10 cellular contexts compared by ENCODE assay signal in genomic region chr3:46442591-46443530, GRCh38. TPM values are rescaled to one million over a fixed set of nuclear protein-coding genes. Genes with fewer than 3 reads are reported as not detected.
DNase-seq lines count a peak whose midpoint lies in the region; ATAC-seq, FAIRE-seq and TF ChIP-seq lines count a peak whose summit lies in the region.
"Had no signal": no experiment of that assay in that cellular context is flagged by ENCODE, and none has a peak within 500 bp of the region (broad histone marks: within the 10 kb centered on the region; RNA-seq: fewer than 3 reads in every experiment).

No MANE protein-coding gene starts in this region.

- no peaks in the 10 kb centered on the region for H3K36me3 ChIP-seq in bronchial epithelial cell (ENCODE audit: control insufficient read depth, insufficient read depth, low read length)

- no peak overlapping the region for H3K4me3 ChIP-seq in bronchial epithelial cell (ENCODE audit: low read depth, low read length)

- peaks cover 2% of the 10 kb centered on the region for H3K27me3 Mint-ChIP-seq in nephron progenitor cell (ENCODE audit: low read depth, poor library complexity)

- H3K36me3 Mint-ChIP-seq in nephron progenitor cell (ENCODE audit: low read depth) = no peaks in the 10 kb centered on the region

- no peaks in the 10 kb centered on the region for H3K4me1 Mint-ChIP-seq in nephron progenitor cell

- H3K27ac Mint-ChIP-seq in nephron progenitor cell = no peak overlapping the region

- H3K4me3 Mint-ChIP-seq in nephron progenitor cell = no peak overlapping the region

- no peak for TF ChIP-seq CTCF in bronchial epithelial cell (IDR thresholded peaks at IDR 0.05; ENCODE audit: insufficient read depth, low read length, severe bottlenecking)
- peak; percentile 48 for TF ChIP-seq CTCF in nephron progenitor cell (IDR thresholded peaks at IDR 0.05)
- no peak for TF ChIP-seq CTCF in omental fat pad (IDR thresholded peaks at IDR 0.05)

- no peak for ATAC-seq in omental fat pad (ENCODE audit: low FRiP score)
- ATAC-seq: HCT116 had no signal

- FAIRE-seq in bronchial epithelial cell (lab: Jason Lieb, UNC) = peak; percentile 77
- FAIRE-seq: A204.1 had no signal

- no peaks in the 10 kb centered on the region for H3K9me3 Mint-ChIP-seq in nephron progenitor cell

- DNase-seq in NCI-H1694 (lab: John Stamatoyannopoulos, UW) = peak; percentile 27
- no peak for DNase-seq in NCI-H1694 treated with DMSO at 0.1 percent for 48 hours (lab: John Stamatoyannopoulos, UW)
- DNase-seq in NCI-H510A treated with DMSO at 0.1 percent for 48 hours (lab: John Stamatoyannopoulos, UW) = peak; percentile 34
- DNase-seq in bronchial epithelial cell (ENCODE audit: low read depth) = no peak
- peak; percentile 31 for DNase-seq in nephron progenitor cell
- DNase-seq in retina = no peak
- DNase-seq in DMS 273 treated with DMSO at 0.1 percent for 48 hours (lab: John Stamatoyannopoulos, UW) = no peak
- no peak for DNase-seq in omental fat pad (ENCODE audit: low spot score)

- peaks cover 4% of the 10 kb centered on the region for H3K27me3 ChIP-seq in bronchial epithelial cell (ENCODE audit: control insufficient read depth, insufficient read depth, low read length)

RNA-seq across cellular contexts. Expression of gene LTF, which starts 21.8 kb away (rescaled TPM):
- under 0.01 TPM in 1 of 2 replicates, not detected in the other for total RNA-seq in bronchial epithelial cell
- total RNA-seq in omental fat pad = 1 to 10 TPM; 3.0 to 9.6 (median 6.9) TPM

RNA-seq across cellular contexts. Expression of gene CCRL2, which starts 35.8 kb away (rescaled TPM):
- total RNA-seq in bronchial epithelial cell (0.13 and 0.26 TPM in 2 replicates), omental fat pad (10 to 100 TPM in 3 of 4 donors, 1 to 10 TPM in 1; 6.8 to 17.8 (median 12.8) TPM)

RNA-seq across cellular contexts. Expression of gene RTP3, which starts 54.9 kb away (rescaled TPM):
- total RNA-seq in bronchial epithelial cell (not detected in 2 replicates), omental fat pad (not detected)

Comparison
In these comparisons a context has a peak if more than half of its experiments do, and no peak if none do; other contexts are left out.
1. DNase-seq: peak in NCI-H1694 (single experiment), NCI-H510A treated with DMSO at 0.1 percent for 48 hours (single experiment) and nephron progenitor cell (single experiment); none in NCI-H1694 treated with DMSO at 0.1 percent for 48 hours (single experiment), bronchial epithelial cell (single experiment), retina (single experiment), DMS 273 treated with DMSO at 0.1 percent for 48 hours (single experiment) and omental fat pad (single experiment).